Comparison of ENCODE assay signal across 1 cellular context in the genomic region with DNA sequence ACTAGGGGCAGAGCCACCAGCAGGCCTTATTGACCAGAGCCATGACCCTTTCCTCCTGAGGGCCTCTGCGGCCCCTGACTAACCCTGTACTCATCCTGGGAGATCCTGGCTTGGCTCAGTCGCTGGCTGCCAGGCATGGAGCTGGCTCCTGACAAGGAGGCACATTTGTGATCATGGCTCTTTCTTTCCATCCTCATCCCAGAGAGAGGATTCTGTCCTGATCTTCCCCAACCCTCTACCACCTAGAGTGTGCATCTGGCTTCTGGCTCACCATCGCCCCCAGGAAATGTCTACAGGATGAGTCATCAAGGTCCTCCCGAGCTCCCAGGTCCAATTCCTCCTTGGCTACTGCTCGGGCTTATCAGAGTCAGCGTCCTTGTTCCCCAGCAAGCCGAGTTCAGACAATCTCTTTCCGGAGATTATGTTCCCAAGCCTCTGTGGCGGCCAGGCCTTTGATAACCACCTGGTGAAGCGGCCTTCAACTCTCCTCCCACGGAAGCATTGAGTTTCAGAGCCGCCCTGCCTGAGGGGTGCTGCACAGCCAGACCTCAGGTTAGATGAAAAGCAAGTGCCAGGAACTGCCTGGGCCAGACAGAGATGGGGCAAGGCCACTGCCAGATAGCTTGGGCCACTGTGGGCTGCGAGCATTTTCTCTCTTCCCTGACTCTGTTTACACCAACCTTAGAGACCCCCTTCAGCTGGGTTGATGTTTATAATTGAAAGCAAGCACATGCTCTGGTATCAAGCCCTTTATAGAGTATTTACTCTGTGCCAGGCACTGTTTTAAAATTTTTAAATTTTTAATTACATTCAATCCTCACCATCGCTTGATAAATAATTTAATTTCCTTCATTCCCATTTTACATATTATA.
TF ChIP-seq lines count a peak whose summit lies in the region.

No MANE protein-coding gene starts in this region.

TF ChIP-seq in SK-N-SH, 30 proteins besides CTCF, POLR2A, EP300 and RAD21 (continued from another document):
- no peak for TF ChIP-seq FOXM1 (IDR thresholded peaks at IDR 0.05; ENCODE audit: low read depth)
- peak; percentile 64; the same call in 1 of the 2 replicates for TF ChIP-seq FOSL2 (IDR thresholded peaks at IDR 0.05; ENCODE audit: borderline replicate concordance, low read depth)
- no peak for TF ChIP-seq GATA2 (CRISPR knock-in tag; IDR thresholded peaks at IDR 0.05)
- TF ChIP-seq, protein P1, sequence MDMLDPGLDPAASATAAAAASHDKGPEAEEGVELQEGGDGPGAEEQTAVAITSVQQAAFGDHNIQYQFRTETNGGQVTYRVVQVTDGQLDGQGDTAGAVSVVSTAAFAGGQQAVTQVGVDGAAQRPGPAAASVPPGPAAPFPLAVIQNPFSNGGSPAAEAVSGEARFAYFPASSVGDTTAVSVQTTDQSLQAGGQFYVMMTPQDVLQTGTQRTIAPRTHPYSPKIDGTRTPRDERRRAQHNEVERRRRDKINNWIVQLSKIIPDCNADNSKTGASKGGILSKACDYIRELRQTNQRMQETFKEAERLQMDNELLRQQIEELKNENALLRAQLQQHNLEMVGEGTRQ (IDR thresholded peaks at IDR 0.05; ENCODE audit: borderline replicate concordance, low read depth, low read length), result no peak
- TF ChIP-seq CHD2 (IDR thresholded peaks at IDR 0.05; ENCODE audit: low read length, partially characterized antibody), result no peak
- TF ChIP-seq, protein P2, sequence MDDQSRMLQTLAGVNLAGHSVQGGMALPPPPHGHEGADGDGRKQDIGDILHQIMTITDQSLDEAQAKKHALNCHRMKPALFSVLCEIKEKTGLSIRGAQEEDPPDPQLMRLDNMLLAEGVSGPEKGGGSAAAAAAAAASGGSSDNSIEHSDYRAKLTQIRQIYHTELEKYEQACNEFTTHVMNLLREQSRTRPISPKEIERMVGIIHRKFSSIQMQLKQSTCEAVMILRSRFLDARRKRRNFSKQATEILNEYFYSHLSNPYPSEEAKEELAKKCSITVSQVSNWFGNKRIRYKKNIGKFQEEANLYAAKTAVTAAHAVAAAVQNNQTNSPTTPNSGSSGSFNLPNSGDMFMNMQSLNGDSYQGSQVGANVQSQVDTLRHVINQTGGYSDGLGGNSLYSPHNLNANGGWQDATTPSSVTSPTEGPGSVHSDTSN (IDR thresholded peaks at IDR 0.05), result no peak
- TF ChIP-seq SMC3 (IDR thresholded peaks at IDR 0.05; ENCODE audit: low read depth, low read length), result no peak
- TF ChIP-seq RXRA (IDR thresholded peaks at IDR 0.05; ENCODE audit: borderline replicate concordance, low read depth), result no peak
- TF ChIP-seq POLR2AphosphoS5 (IDR thresholded peaks at IDR 0.05; ENCODE audit: low read depth, low read length), result no peak
- TF ChIP-seq, protein P3, sequence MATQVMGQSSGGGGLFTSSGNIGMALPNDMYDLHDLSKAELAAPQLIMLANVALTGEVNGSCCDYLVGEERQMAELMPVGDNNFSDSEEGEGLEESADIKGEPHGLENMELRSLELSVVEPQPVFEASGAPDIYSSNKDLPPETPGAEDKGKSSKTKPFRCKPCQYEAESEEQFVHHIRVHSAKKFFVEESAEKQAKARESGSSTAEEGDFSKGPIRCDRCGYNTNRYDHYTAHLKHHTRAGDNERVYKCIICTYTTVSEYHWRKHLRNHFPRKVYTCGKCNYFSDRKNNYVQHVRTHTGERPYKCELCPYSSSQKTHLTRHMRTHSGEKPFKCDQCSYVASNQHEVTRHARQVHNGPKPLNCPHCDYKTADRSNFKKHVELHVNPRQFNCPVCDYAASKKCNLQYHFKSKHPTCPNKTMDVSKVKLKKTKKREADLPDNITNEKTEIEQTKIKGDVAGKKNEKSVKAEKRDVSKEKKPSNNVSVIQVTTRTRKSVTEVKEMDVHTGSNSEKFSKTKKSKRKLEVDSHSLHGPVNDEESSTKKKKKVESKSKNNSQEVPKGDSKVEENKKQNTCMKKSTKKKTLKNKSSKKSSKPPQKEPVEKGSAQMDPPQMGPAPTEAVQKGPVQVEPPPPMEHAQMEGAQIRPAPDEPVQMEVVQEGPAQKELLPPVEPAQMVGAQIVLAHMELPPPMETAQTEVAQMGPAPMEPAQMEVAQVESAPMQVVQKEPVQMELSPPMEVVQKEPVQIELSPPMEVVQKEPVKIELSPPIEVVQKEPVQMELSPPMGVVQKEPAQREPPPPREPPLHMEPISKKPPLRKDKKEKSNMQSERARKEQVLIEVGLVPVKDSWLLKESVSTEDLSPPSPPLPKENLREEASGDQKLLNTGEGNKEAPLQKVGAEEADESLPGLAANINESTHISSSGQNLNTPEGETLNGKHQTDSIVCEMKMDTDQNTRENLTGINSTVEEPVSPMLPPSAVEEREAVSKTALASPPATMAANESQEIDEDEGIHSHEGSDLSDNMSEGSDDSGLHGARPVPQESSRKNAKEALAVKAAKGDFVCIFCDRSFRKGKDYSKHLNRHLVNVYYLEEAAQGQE (IDR thresholded peaks at IDR 0.05; ENCODE audit: low read depth, low read length), result no peak
TF ChIP-seq in SK-N-SH: peak in this region for 4.
